In the genomic region with DNA sequence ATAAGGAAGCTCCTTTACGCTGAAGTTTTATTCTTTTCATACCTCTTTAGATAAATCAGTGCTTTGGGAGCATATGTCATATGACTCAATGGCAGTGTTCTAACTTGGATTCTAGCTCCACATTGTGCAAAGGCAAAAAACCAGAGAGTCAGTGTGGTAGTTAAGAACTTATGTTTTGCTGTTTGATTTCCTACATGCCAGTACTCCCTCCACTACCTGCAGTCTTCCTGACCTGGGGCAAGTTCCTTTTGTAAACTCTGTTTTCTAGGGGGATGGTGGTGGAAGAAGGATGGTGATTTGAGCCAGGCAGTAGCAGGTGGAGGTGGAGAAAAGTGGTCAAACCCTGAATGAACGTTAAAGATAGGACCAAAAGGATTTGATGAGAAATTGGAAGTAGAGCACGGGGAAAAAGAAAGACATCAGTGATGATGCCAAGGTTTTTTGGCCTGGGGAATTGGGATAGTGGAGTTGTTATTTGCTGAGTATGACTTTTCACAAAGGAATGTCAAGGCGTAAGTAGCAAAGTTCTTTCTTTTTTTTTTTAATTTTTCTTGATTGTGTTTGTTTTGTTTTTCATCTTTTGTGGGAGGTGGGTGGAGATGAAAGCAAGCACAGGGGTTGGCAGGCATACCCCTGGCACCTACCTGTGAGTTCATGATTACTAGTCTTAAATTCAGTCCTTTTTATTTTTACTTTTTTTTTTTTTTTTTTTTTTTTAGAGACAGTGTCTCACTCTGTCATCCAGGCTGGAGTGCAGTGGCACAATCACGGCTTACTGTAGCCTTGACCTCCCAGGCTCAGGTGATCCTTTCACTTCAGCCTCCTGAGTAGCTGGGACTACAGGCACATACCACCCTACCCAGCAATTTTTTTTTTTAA, we compare ENCODE assay signal across 8 cellular contexts. TPM values are rescaled to one million over a fixed set of nuclear protein-coding genes. Genes with fewer than 3 reads are reported as not detected.
DNase-seq lines count a peak whose midpoint lies in the region; ATAC-seq and TF ChIP-seq lines count a peak whose summit lies in the region.
"Not testable (repeated sequence)": the region's sequence is repeated elsewhere in the genome, so short reads cannot be mapped to it uniquely, and the experiment has no call there.

No MANE protein-coding gene starts in this region.

- H3K27ac Mint-ChIP-seq in chondrocyte (ENCODE audit: unreplicated experiment), result peak overlapping the region; percentile 65

- not testable (repeated sequence) for H3K9me3 ChIP-seq in osteoblast (ENCODE audit: low read depth, low read length); testis

- H3K27me3 Mint-ChIP-seq in chondrocyte (ENCODE audit: low read depth), result not testable (repeated sequence)

- not testable (repeated sequence) for H2AFZ ChIP-seq in osteoblast (ENCODE audit: low read length)

- WGBS in testis, 2 donors, result 51 to 55% methylated on average over 4 to 5 of the region's 5 CpGs

- H4K20me1 ChIP-seq in osteoblast (ENCODE audit: insufficient read depth, low read length), result not testable (repeated sequence)

- H3K36me3 Mint-ChIP-seq in chondrocyte (ENCODE audit: low read depth), result not testable (repeated sequence)

- intact Hi-C loops in testis (cut with DNase I; ENCODE audit: low total_unique reads), result not testable (repeated sequence)

- not testable (repeated sequence) for TF ChIP-seq CTCF in chondrocyte (IDR thresholded peaks at IDR 0.05); fibroblast of villous mesenchyme (IDR thresholded peaks at IDR 0.05; ENCODE audit: insufficient read depth, low read depth, low read length); osteoblast (IDR thresholded peaks at IDR 0.05; ENCODE audit: extremely low read depth, low read depth, low read length); testis (IDR thresholded peaks at IDR 0.05)

- peak overlapping the region; percentile 41 for H3K27ac ChIP-seq in osteoblast (ENCODE audit: low read depth, low read length)
- H3K27ac ChIP-seq in testis, result not testable (repeated sequence)

- peak; percentile 45 for ATAC-seq in left lobe of liver

- H3K36me3 ChIP-seq in osteoblast (ENCODE audit: insufficient read depth, low read length); testis (ENCODE audit: low read depth, missing control alignments): not testable (repeated sequence)

- H3K4me1 Mint-ChIP-seq in chondrocyte (ENCODE audit: low read depth), result not testable (repeated sequence)

- H3K4me1 ChIP-seq in osteoblast (ENCODE audit: insufficient read depth, low read length); testis: not testable (repeated sequence)

- not testable (repeated sequence) for H3K9me3 Mint-ChIP-seq in chondrocyte (ENCODE audit: low read depth)

- H3K4me2 ChIP-seq in osteoblast (ENCODE audit: insufficient read depth, low read length), result peak overlapping the region; percentile 60

- not testable (repeated sequence) for H3K27me3 ChIP-seq in osteoblast (ENCODE audit: insufficient read depth, low read length); testis

- not testable (repeated sequence) for H3K4me3 ChIP-seq in fibroblast of villous mesenchyme (ENCODE audit: low read depth, low read length); testis
- H3K4me3 ChIP-seq in osteoblast (ENCODE audit: insufficient read depth, low read length), result peak overlapping the region; percentile 43

- H3K79me2 ChIP-seq in osteoblast (ENCODE audit: insufficient read depth, low read length), result not testable (repeated sequence)

- peak; percentile 52 for DNase-seq in EL
- DNase-seq in NCI-H226, result peak; percentile 23
- DNase-seq in amniotic epithelial cell (ENCODE audit: low read depth), result peak; percentile 21
- not testable (repeated sequence) for DNase-seq in chondrocyte (ENCODE audit: low spot score); left lobe of liver (ENCODE audit: low spot score); osteoblast (ENCODE audit: insufficient read length, low spot score, missing footprints)
- DNase-seq in fibroblast of villous mesenchyme (ENCODE audit: low read depth), result peak; percentile 33
- DNase-seq in testis, result peak; percentile 30

- not testable (repeated sequence) for TF ChIP-seq POLR2A in testis (IDR thresholded peaks at IDR 0.05)

- peak overlapping the region; percentile 28 for H3K4me3 Mint-ChIP-seq in chondrocyte (ENCODE audit: unreplicated experiment)

RNA-seq across cellular contexts. Expression of gene SHLD2, which starts 47.5 kb away (rescaled TPM):
- 29.2 to 32.6 TPM (median 29.6 TPM) in 3 replicates for total RNA-seq in chondrocyte
- 39.3 and 40.6 TPM in 2 replicates for total RNA-seq in fibroblast of villous mesenchyme
- 26.7 TPM for total RNA-seq in left lobe of liver
- total RNA-seq in osteoblast, result 39.5 and 40.9 TPM in 2 replicates
- total RNA-seq in testis, result 10 to 100 TPM; 16.9 to 19.1 TPM
- 12.9 TPM for polyA plus RNA-seq in testis (ENCODE audit: insufficient read depth, low read depth, low replicate concordance)

RNA-seq across cellular contexts. Expression of gene GLUD1, which starts 47.8 kb away (rescaled TPM):
- total RNA-seq in chondrocyte, result 90.7 to 98.7 TPM (median 94.1 TPM) in 3 replicates
- total RNA-seq in fibroblast of villous mesenchyme, result 182 and 219 TPM in 2 replicates
- 524 TPM for total RNA-seq in left lobe of liver
- total RNA-seq in osteoblast, result 212 and 221 TPM in 2 replicates
- 10 to 100 TPM; 62.5 to 64.4 TPM for total RNA-seq in testis
- 51.9 TPM for polyA plus RNA-seq in testis (ENCODE audit: insufficient read depth, low read depth, low replicate concordance)
